ENCODE assay signal across 10 cellular contexts in genomic region chr10:62018141-62018911, GRCh38.
DNase-seq lines count a peak whose midpoint lies in the region; ATAC-seq and TF ChIP-seq lines count a peak whose summit lies in the region.
"Had no signal": no experiment of that assay in that cellular context is flagged by ENCODE, and none has a peak within 500 bp of the region (broad histone marks: within the 10 kb centered on the region; RNA-seq: fewer than 3 reads in every experiment).

No MANE protein-coding gene starts in this region.

- H3K4me3 ChIP-seq in heart right ventricle = no peak overlapping the region
- H3K4me3 ChIP-seq in lower lobe of right lung = no peak overlapping the region
- no peak overlapping the region for H3K4me3 ChIP-seq in vagina
- H3K4me3 ChIP-seq: MG63 had no signal

- peak overlapping the region in 6 of 10 donors; percentile 48 to 85 (median 70) for H3K27ac ChIP-seq in heart right ventricle
- peak overlapping the region; percentile 12 for H3K27ac ChIP-seq in lower lobe of right lung
- H3K27ac ChIP-seq in vagina = peak overlapping the region; percentile 55

- H3K27me3 Mint-ChIP-seq in T-helper 17 cell = no peaks in the 10 kb centered on the region

- DNase-seq in heart right ventricle (no peak), Right ventricle myocardium superior (no peak), T-helper 17 cell (no peak), lower lobe of right lung (no peak), vagina (ENCODE audit: extremely low spot score in 2 of 2) (no peak), omental fat pad (ENCODE audit: low spot score) (no peak)
- no peak for DNase-seq in stimulated activated CD4-positive, alpha-beta T cell treated with anti-CD3 and anti-CD28 coated beads, Interleukin-1b, Interleukin-23, amount 100 ng/mL, for 48 hours
- DNase-seq: left ventricle myocardium superior had no signal

- H3K36me3 Mint-ChIP-seq in T-helper 17 cell (ENCODE audit: low read depth) = no peaks in the 10 kb centered on the region

- H3K27ac Mint-ChIP-seq in T-helper 17 cell = peak overlapping the region; percentile 47

- H3K4me3 Mint-ChIP-seq in T-helper 17 cell = no peak overlapping the region

- intact Hi-C loops in heart right ventricle (cut with DNase I) (no loop called here), Right ventricle myocardium superior (cut with DNase I) (no loop called here), lower lobe of right lung (cut with DNase I) (no loop called here), vagina (cut with DNase I) (no loop called here)

- H3K27me3 ChIP-seq in heart right ventricle (no peaks in the 10 kb centered on the region), lower lobe of right lung (ENCODE audit: low read depth) (no peaks in the 10 kb centered on the region), vagina (no peaks in the 10 kb centered on the region)
- H3K27me3 ChIP-seq: MG63 had no signal

- TF ChIP-seq CTCF in heart right ventricle (IDR thresholded peaks at IDR 0.05) (no peak), lower lobe of right lung (IDR thresholded peaks at IDR 0.05) (no peak), vagina (IDR thresholded peaks at IDR 0.05) (no peak), omental fat pad (IDR thresholded peaks at IDR 0.05) (no peak)

- peaks cover 0 to under 1% (median 0%) of the 10 kb centered on the region in 9 donors for H3K36me3 ChIP-seq in heart right ventricle
- no peaks in the 10 kb centered on the region for H3K36me3 ChIP-seq in lower lobe of right lung
- H3K36me3 ChIP-seq in vagina = no peaks in the 10 kb centered on the region

- no peak for ATAC-seq in heart right ventricle
- ATAC-seq in Right ventricle myocardium superior (ENCODE audit: poor library complexity) = no peak
- ATAC-seq in T-helper 17 cell = no peak
- no peak for ATAC-seq in lower lobe of right lung
- ATAC-seq in GM18498 (IDR thresholded peaks at IDR 0.05; ENCODE audit: unreplicated experiment) = no peak
- ATAC-seq in omental fat pad (ENCODE audit: low FRiP score) = no peak
- ATAC-seq: left ventricle myocardium superior had no signal

- 74 to 76% methylated on average over 9 of the region's 9 CpGs for WGBS in heart right ventricle, 2 donors

- peaks cover 4 to 72% (median 50%) of the 10 kb centered on the region in 9 donors for H3K4me1 ChIP-seq in heart right ventricle
- H3K4me1 ChIP-seq in lower lobe of right lung = peaks cover 33% of the 10 kb centered on the region
- H3K4me1 ChIP-seq in vagina = peaks cover 57% of the 10 kb centered on the region

- H3K9me3 ChIP-seq in heart right ventricle (peaks cover 0 to 4% (median 0%) of the 10 kb centered on the region in 11 donors), T-helper 17 cell (ENCODE audit: control insufficient read depth, low read length, poor library complexity, severe bottlenecking) (no peaks in the 10 kb centered on the region), lower lobe of right lung (no peaks in the 10 kb centered on the region), vagina (no peaks in the 10 kb centered on the region)

- peaks cover 23% of the 10 kb centered on the region for H3K4me1 Mint-ChIP-seq in T-helper 17 cell

- no peak for TF ChIP-seq POLR2A in vagina (IDR thresholded peaks at IDR 0.05)

Comparison
In these comparisons a context has a peak if more than half of its experiments do, and no peak if none do; other contexts are left out.
1. H3K27ac ChIP-seq: peak in every context shown above with its lines; median percentile 70 in heart right ventricle; 55 in vagina; 12 in lower lobe of right lung.